Comparison of ENCODE assay signal across 28 cellular contexts in genomic region chr3:69579527-69580165, GRCh38.
"Had no signal": no experiment of that assay in that cellular context is flagged by ENCODE, and none has a peak within 500 bp of the region (broad histone marks: within the 10 kb centered on the region; RNA-seq: fewer than 3 reads in every experiment).

No MANE protein-coding gene starts in this region.

- H3K27me3 ChIP-seq: cardiac muscle cell, hepatocyte, left lung, pancreas, tibial nerve had no signal

- H3K4me2 ChIP-seq: hepatocyte had no signal

- H3K27ac ChIP-seq: cardiac muscle cell, hepatocyte, left lung, neutrophil, pancreas, psoas muscle, suprapubic skin, tibial nerve had no signal

- ATAC-seq: left lung; natural killer cell; pancreas; psoas muscle; sciatic nerve; stimulated activated effector memory CD8-positive, alpha-beta T cell treated with anti-CD3 and anti-CD28 coated beads, Interleukin-12 subunit alpha, Interleukin-12 subunit beta, amount 100 ng/mL, for 72 hours; stimulated activated naive CD8-positive, alpha-beta T cell treated with anti-CD3 and anti-CD28 coated beads, Interleukin-15, amount 100 ng/mL, for 72 hours had no signal

- H3K9me3 ChIP-seq: left lung, neutrophil, pancreas, psoas muscle, suprapubic skin, tibial nerve had no signal

- H3K4me1 Mint-ChIP-seq: activated naive CD8-positive, alpha-beta T cell treated with anti-CD3 and anti-CD28 coated beads for 36 hours; immature natural killer cell; mesothelial cell of epicardium; natural killer cell; stimulated activated effector memory CD8-positive, alpha-beta T cell treated with anti-CD3 and anti-CD28 coated beads, Interleukin-12 subunit alpha, Interleukin-12 subunit beta, amount 100 ng/mL, for 72 hours; stimulated activated naive CD8-positive, alpha-beta T cell treated with anti-CD3 and anti-CD28 coated beads, Interleukin-15, amount 100 ng/mL, for 72 hours had no signal

- H3K36me3 ChIP-seq: cardiac muscle cell, left lung, neutrophil, pancreas, suprapubic skin, tibial nerve had no signal

- H3K79me2 ChIP-seq: hepatocyte had no signal

- H3K27ac Mint-ChIP-seq: activated naive CD8-positive, alpha-beta T cell treated with anti-CD3 and anti-CD28 coated beads for 36 hours; dendritic cell treated with granulocyte-macrophage colony-stimulating factor and Interleukin-4, amounts not matched to agents 40 ng/mL and 50 ng/mL, for 4 days; immature natural killer cell; mesothelial cell of epicardium; natural killer cell; stimulated activated effector memory CD8-positive, alpha-beta T cell treated with anti-CD3 and anti-CD28 coated beads, Interleukin-12 subunit alpha, Interleukin-12 subunit beta, amount 100 ng/mL, for 72 hours; stimulated activated naive CD8-positive, alpha-beta T cell treated with anti-CD3 and anti-CD28 coated beads, Interleukin-15, amount 100 ng/mL, for 72 hours; T-helper 1 cell treated with Interleukin-12 subunit alpha and Interleukin-12 subunit beta and Interleukin-4 antibody, amounts not matched to agents 30 μg/mL and 1 μg/mL, for 36 hours had no signal

- H3K4me1 ChIP-seq: left lung, pancreas, psoas muscle, suprapubic skin had no signal

- H3K36me3 Mint-ChIP-seq: activated naive CD8-positive, alpha-beta T cell treated with anti-CD3 and anti-CD28 coated beads for 36 hours; immature natural killer cell; mesothelial cell of epicardium; natural killer cell; stimulated activated effector memory CD8-positive, alpha-beta T cell treated with anti-CD3 and anti-CD28 coated beads, Interleukin-12 subunit alpha, Interleukin-12 subunit beta, amount 100 ng/mL, for 72 hours had no signal

- H3K4me3 Mint-ChIP-seq: activated naive CD8-positive, alpha-beta T cell treated with anti-CD3 and anti-CD28 coated beads for 36 hours; dendritic cell treated with granulocyte-macrophage colony-stimulating factor and Interleukin-4, amounts not matched to agents 40 ng/mL and 50 ng/mL, for 4 days; immature natural killer cell; mesothelial cell of epicardium; natural killer cell; stimulated activated effector memory CD8-positive, alpha-beta T cell treated with anti-CD3 and anti-CD28 coated beads, Interleukin-12 subunit alpha, Interleukin-12 subunit beta, amount 100 ng/mL, for 72 hours; stimulated activated naive CD8-positive, alpha-beta T cell treated with anti-CD3 and anti-CD28 coated beads, Interleukin-15, amount 100 ng/mL, for 72 hours; T-helper 1 cell treated with Interleukin-12 subunit alpha and Interleukin-12 subunit beta and Interleukin-4 antibody, amounts not matched to agents 30 μg/mL and 1 μg/mL, for 36 hours had no signal

- DNase-seq: activated CD4-positive, alpha-beta T cell treated with anti-CD3 and anti-CD28 coated beads for 4 hours; activated CD4-positive, alpha-beta T cell treated with anti-CD3 and anti-CD28 coated beads, Interleukin-2, amount 50 U/mL, for 48 hours; activated CD4-positive, CD25-positive, alpha-beta regulatory T cell; activated naive CD4-positive, alpha-beta T cell treated with Interleukin-2 at 50 U/mL for 16 hours; activated naive CD8-positive, alpha-beta T cell treated with anti-CD3 and anti-CD28 coated beads for 36 hours; activated T-cell treated with anti-CD3 and anti-CD28 coated beads, Interleukin-2, amount 50 U/mL, for 48 hours; effector CD4-positive, alpha-beta T cell; erythroblast; foreskin fibroblast; immature natural killer cell; left lung; mammary epithelial cell; natural killer cell; pancreas; psoas muscle; small intestine; stimulated activated CD4-positive, alpha-beta T cell treated with anti-CD3 and anti-CD28 coated beads, Interleukin-2, amount 100 ng/mL, for 24 hours; stimulated activated naive CD8-positive, alpha-beta T cell treated with anti-CD3 and anti-CD28 coated beads, Interleukin-15, amount 100 ng/mL, for 72 hours had no signal

- H2AFZ ChIP-seq: hepatocyte had no signal

- H3K27me3 Mint-ChIP-seq: stimulated activated naive CD8-positive, alpha-beta T cell treated with anti-CD3 and anti-CD28 coated beads, Interleukin-15, amount 100 ng/mL, for 72 hours had no signal

- H3K9me3 Mint-ChIP-seq: dendritic cell treated with granulocyte-macrophage colony-stimulating factor and Interleukin-4, amounts not matched to agents 40 ng/mL and 50 ng/mL, for 4 days; T-helper 1 cell treated with Interleukin-12 subunit alpha and Interleukin-12 subunit beta and Interleukin-4 antibody, amounts not matched to agents 30 μg/mL and 1 μg/mL, for 36 hours had no signal

- H3K4me3 ChIP-seq: cardiac muscle cell, hepatocyte, left lung, pancreas, psoas muscle, suprapubic skin, tibial nerve had no signal
